In genomic region chr11:83600656-83601055, GRCh38 we compare ENCODE assay signal across 15 cellular contexts.
DNase-seq lines count a peak whose midpoint lies in the region; ATAC-seq and TF ChIP-seq lines count a peak whose summit lies in the region.
"Had no signal": no experiment of that assay in that cellular context is flagged by ENCODE, and none has a peak within 500 bp of the region (broad histone marks: within the 10 kb centered on the region; RNA-seq: fewer than 3 reads in every experiment).

No MANE protein-coding gene starts in this region.

- DNase-seq in G401 (ENCODE audit: low spot score) = peak; percentile 52
- DNase-seq in NCI-H1694 treated with DMSO at 0.1 percent for 48 hours (lab: John Stamatoyannopoulos, UW) = peak; percentile 3
- peak; percentile 87 for DNase-seq in islet precursor cell
- DNase-seq in superior temporal gyrus (ENCODE audit: extremely low spot score) = peak; percentile 32
- DNase-seq in stomach = no peak
- DNase-seq in NCI-H1436 (lab: John Stamatoyannopoulos, UW) = no peak
- DNase-seq in Kasumi-1 (lab: John Stamatoyannopoulos, UW) = no peak
- DNase-seq: CD8-positive, alpha-beta T cell; COR-L47; DMS53; GM23248; KG1 had no signal

- no peaks in the 10 kb centered on the region for H3K4me1 ChIP-seq in stomach
- H3K4me1 ChIP-seq: A549 had no signal

- no peak overlapping the region for H3K4me3 ChIP-seq in stomach
- H3K4me3 ChIP-seq: A549, GM12878, GM23248 had no signal

- no peak for TF ChIP-seq POLR2A in stomach (IDR thresholded peaks at IDR 0.05)

- H3K27me3 ChIP-seq in stomach = no peaks in the 10 kb centered on the region

- H3K27ac ChIP-seq in stomach = no peak overlapping the region
- H3K27ac ChIP-seq: A549, GM23248 had no signal

- no peaks in the 10 kb centered on the region for H3K9me3 ChIP-seq in stomach
- H3K9me3 ChIP-seq: A549 had no signal

- in situ Hi-C loops in G401 (cut with HindIII; ENCODE audit: low sequenced_read_pairs) = no loop called here

- no peak for TF ChIP-seq CTCF in stomach (IDR thresholded peaks at IDR 0.05)

- TF ChIP-seq EP300 in stomach (IDR thresholded peaks at IDR 0.05) = no peak

- 55 to 83% (median 68%) methylated on average over 1 of the region's 1 CpG for WGBS in stomach, 5 donors

- no peak for ATAC-seq in GM18907 (IDR thresholded peaks at IDR 0.05; ENCODE audit: unreplicated experiment)
- ATAC-seq: A549; CD8-positive, alpha-beta T cell; GM12878 had no signal

- intact Hi-C loops in stomach (cut with DNase I; ENCODE audit: low total_unique reads) = no loop called here

- H3K36me3 ChIP-seq in stomach = no peaks in the 10 kb centered on the region

Comparison
In these comparisons a context has a peak if more than half of its experiments do, and no peak if none do; other contexts are left out.
1. DNase-seq: peak in G401 (single experiment), NCI-H1694 treated with DMSO at 0.1 percent for 48 hours (single experiment), islet precursor cell (single experiment) and superior temporal gyrus (single experiment); none in stomach (single experiment), NCI-H1436 (single experiment) and Kasumi-1 (0 of 2).